In genomic region chr17:49915670-49916069, GRCh38 we compare ENCODE assay signal across 27 cellular contexts. TPM values are rescaled to one million over a fixed set of nuclear protein-coding genes. Genes with fewer than 3 reads are reported as not detected.
"Had no signal": no experiment of that assay in that cellular context is flagged by ENCODE, and none has a peak within 500 bp of the region (broad histone marks: within the 10 kb centered on the region; RNA-seq: fewer than 3 reads in every experiment).

No MANE protein-coding gene starts in this region.

- ATAC-seq: activated naive CD4-positive, alpha-beta T cell treated with anti-CD3 and anti-CD28 coated beads, Interleukin-2, amount 50 U/mL, for 72 hours; esophagus mucosa; gastrocnemius medialis; heart left ventricle; left lobe of liver; right cardiac atrium; stimulated activated naive CD8-positive, alpha-beta T cell treated with anti-CD3 and anti-CD28 coated beads, Interleukin-15, Interleukin-2, amounts not matched to agents 100 U/mL and 50 U/mL, for 24 hours had no signal

- H3K4me3 Mint-ChIP-seq: neural crest cell; T-helper 1 cell treated with Interleukin-12 subunit alpha and Interleukin-12 subunit beta and Interleukin-4 antibody, amounts not matched to agents 30 μg/mL and 1 μg/mL, for 36 hours had no signal

- H3K4me1 ChIP-seq: prostate gland, transverse colon had no signal

- H3K36me3 ChIP-seq: adrenal gland, gastrocnemius medialis, heart left ventricle, prostate gland, transverse colon, vagina had no signal

- H3K9me3 Mint-ChIP-seq: activated naive CD4-positive, alpha-beta T cell treated with anti-CD3 and anti-CD28 coated beads, Interleukin-2, amount 50 U/mL, for 72 hours; neural crest cell; T-helper 1 cell treated with Interleukin-12 subunit alpha and Interleukin-12 subunit beta and Interleukin-4 antibody, amounts not matched to agents 30 μg/mL and 1 μg/mL, for 36 hours had no signal

- H3K27ac ChIP-seq: adrenal gland, gastrocnemius medialis, heart left ventricle, prostate gland, skin epidermis, transverse colon, vagina, VCaP had no signal

- H3K36me3 Mint-ChIP-seq: activated naive CD4-positive, alpha-beta T cell treated with anti-CD3 and anti-CD28 coated beads, Interleukin-2, amount 50 U/mL, for 72 hours had no signal

- DNase-seq: activated CD4-positive, alpha-beta T cell treated with anti-CD3 and anti-CD28 coated beads, Interleukin-2, amount 50 U/mL, for 4 hours; activated gamma-delta T cell; adrenal gland; effector CD4-positive, alpha-beta T cell; gastrocnemius medialis; heart left ventricle; midbrain; right cardiac atrium; stimulated activated naive CD8-positive, alpha-beta T cell treated with anti-CD3 and anti-CD28 coated beads, Interleukin-15, Interleukin-2, amounts not matched to agents 100 U/mL and 50 U/mL, for 24 hours; substantia nigra; transverse colon had no signal

- H3K27ac Mint-ChIP-seq: activated naive CD4-positive, alpha-beta T cell treated with anti-CD3 and anti-CD28 coated beads, Interleukin-2, amount 50 U/mL, for 72 hours; T-helper 1 cell treated with Interleukin-12 subunit alpha and Interleukin-12 subunit beta and Interleukin-4 antibody, amounts not matched to agents 30 μg/mL and 1 μg/mL, for 36 hours had no signal

- H3K4me3 ChIP-seq: adrenal gland, gastrocnemius medialis, heart left ventricle, prostate gland, skin epidermis, transverse colon, vagina had no signal

- FAIRE-seq: astrocyte, bronchial epithelial cell, islet of Langerhans had no signal

- H3K9me3 ChIP-seq: adrenal gland, gastrocnemius medialis, heart left ventricle, prostate gland, transverse colon, vagina had no signal

- H3K27me3 ChIP-seq: vagina had no signal

RNA-seq across cellular contexts. Expression of gene DLX4, which starts 53.3 kb away (rescaled TPM):
- total RNA-seq: astrocyte, bronchial epithelial cell, cerebellum, gastrocnemius medialis, left lobe of liver, lung microvascular endothelial cell, myocyte, osteocyte, prostate gland, transverse colon had no signal
